10 cellular contexts compared by ENCODE assay signal in genomic region chr2:47357475-47357874, GRCh38. TPM values are rescaled to one million over a fixed set of nuclear protein-coding genes. Genes with fewer than 3 reads are reported as not detected.
DNase-seq lines count a peak whose midpoint lies in the region; FAIRE-seq and TF ChIP-seq lines count a peak whose summit lies in the region.
"Had no signal": no experiment of that assay in that cellular context is flagged by ENCODE, and none has a peak within 500 bp of the region (broad histone marks: within the 10 kb centered on the region; RNA-seq: fewer than 3 reads in every experiment).

No MANE protein-coding gene starts in this region.

- no peak overlapping the region for H3K9ac ChIP-seq in smooth muscle cell (ENCODE audit: low read depth)

- no peaks in the 10 kb centered on the region for H3K4me1 ChIP-seq in smooth muscle cell (ENCODE audit: low read depth)

- H4K20me1 ChIP-seq in smooth muscle cell (ENCODE audit: low read depth): no peaks in the 10 kb centered on the region

- no peak overlapping the region for H2AFZ ChIP-seq in smooth muscle cell (ENCODE audit: low read depth)

- no peaks in the 10 kb centered on the region for H3K4me1 Mint-ChIP-seq in activated T-helper 1 cell treated with anti-CD3 and anti-CD28 coated beads, Interleukin-12 subunit alpha, Interleukin-12 subunit beta, Interleukin-2, Interleukin-4 antibody, amounts not matched to agents 30 ng/mL and 10 ng/mL and 1 ng/mL, durations not matched to agents 14 hours and 24 hours and 36 hours (ENCODE audit: low read depth)

- H3K4me2 ChIP-seq in smooth muscle cell: peak overlapping the region; percentile 6

- in situ Hi-C loops in GM13977 (cut with MboI; ENCODE audit: low pct_unique_long_range_greater_than_20kb, low sequenced_read_pairs, unreplicated experiment): no loop called here

- no peaks in the 10 kb centered on the region for H3K36me3 ChIP-seq in smooth muscle cell (ENCODE audit: low read depth)

- WGBS in smooth muscle cell (ENCODE audit: low lambda C conversion rate): 19% methylated on average over 4 of the region's 4 CpGs

- no peaks in the 10 kb centered on the region for H3K9me3 Mint-ChIP-seq in activated T-helper 1 cell treated with anti-CD3 and anti-CD28 coated beads, Interleukin-12 subunit alpha, Interleukin-12 subunit beta, Interleukin-2, Interleukin-4 antibody, amounts not matched to agents 30 ng/mL and 10 ng/mL and 1 ng/mL, durations not matched to agents 14 hours and 24 hours and 36 hours

- peaks cover 8% of the 10 kb centered on the region for H3F3A ChIP-seq in smooth muscle cell (ENCODE audit: low read depth)

- intact Hi-C loops in activated T-helper 1 cell treated with anti-CD3 and anti-CD28 coated beads, Interleukin-12 subunit alpha, Interleukin-12 subunit beta, Interleukin-2, Interleukin-4 antibody, amounts not matched to agents 30 ng/mL and 10 ng/mL and 1 ng/mL, durations not matched to agents 14 hours and 24 hours and 36 hours (cut with micrococcal nuclease): no loop called here

- no peaks in the 10 kb centered on the region for H3K36me3 Mint-ChIP-seq in activated T-helper 1 cell treated with anti-CD3 and anti-CD28 coated beads, Interleukin-12 subunit alpha, Interleukin-12 subunit beta, Interleukin-2, Interleukin-4 antibody, amounts not matched to agents 30 ng/mL and 10 ng/mL and 1 ng/mL, durations not matched to agents 14 hours and 24 hours and 36 hours (ENCODE audit: low read depth)

- H3K27me3 Mint-ChIP-seq in activated T-helper 1 cell treated with anti-CD3 and anti-CD28 coated beads, Interleukin-12 subunit alpha, Interleukin-12 subunit beta, Interleukin-2, Interleukin-4 antibody, amounts not matched to agents 30 ng/mL and 10 ng/mL and 1 ng/mL, durations not matched to agents 14 hours and 24 hours and 36 hours (ENCODE audit: insufficient read depth): no peaks in the 10 kb centered on the region

- H3K27me3 ChIP-seq in smooth muscle cell (ENCODE audit: low read depth): no peaks in the 10 kb centered on the region

- H3K27ac Mint-ChIP-seq in activated T-helper 1 cell treated with anti-CD3 and anti-CD28 coated beads, Interleukin-12 subunit alpha, Interleukin-12 subunit beta, Interleukin-2, Interleukin-4 antibody, amounts not matched to agents 30 ng/mL and 10 ng/mL and 1 ng/mL, durations not matched to agents 14 hours and 24 hours and 36 hours: no peak overlapping the region

- DNase-seq in DMS 273 (lab: John Stamatoyannopoulos, UW; ENCODE audit: unreplicated experiment): peak; percentile 33
- no peak for DNase-seq in DMS 273 treated with DMSO at 0.1 percent for 48 hours (lab: John Stamatoyannopoulos, UW)
- DNase-seq in RCC 7860 (ENCODE audit: low spot score): peak; percentile 86
- peak; percentile 82 for DNase-seq in fibroblast of mammary gland (ENCODE audit: low read depth)
- DNase-seq in smooth muscle cell (lab: John Stamatoyannopoulos, UW; ENCODE audit: unreplicated experiment): no peak
- DNase-seq in activated T-helper 1 cell treated with anti-CD3 and anti-CD28 coated beads, Interleukin-12 subunit alpha, Interleukin-12 subunit beta, Interleukin-2, Interleukin-4 antibody, amounts not matched to agents 30 ng/mL and 10 ng/mL and 1 ng/mL, durations not matched to agents 14 hours and 24 hours and 36 hours (ENCODE audit: low spot score): no peak
- no peak for DNase-seq in cerebellar nuclear complex (lab: John Stamatoyannopoulos, UW)
- no peak for DNase-seq in GM13977 (ENCODE audit: low spot score)

- peak; percentile 91 for FAIRE-seq in RCC 7860 (lab: Jason Lieb, UNC)

- no peaks in the 10 kb centered on the region for H3K79me2 ChIP-seq in smooth muscle cell (ENCODE audit: low read depth)

- no peak overlapping the region for H3K4me3 Mint-ChIP-seq in activated T-helper 1 cell treated with anti-CD3 and anti-CD28 coated beads, Interleukin-12 subunit alpha, Interleukin-12 subunit beta, Interleukin-2, Interleukin-4 antibody, amounts not matched to agents 30 ng/mL and 10 ng/mL and 1 ng/mL, durations not matched to agents 14 hours and 24 hours and 36 hours

- no peak overlapping the region for H3K4me3 ChIP-seq in fibroblast of mammary gland (ENCODE audit: control insufficient read depth, low read depth, low read length)
- no peak overlapping the region for H3K4me3 ChIP-seq in smooth muscle cell
- H3K4me3 ChIP-seq: mucosa of descending colon had no signal

- H3K9me3 ChIP-seq in smooth muscle cell (replicated peaks; ENCODE audit: low read depth): no peaks in the 10 kb centered on the region
- H3K9me3 ChIP-seq: mucosa of descending colon had no signal

- TF ChIP-seq CTCF in fibroblast of mammary gland (conservative IDR thresholded peaks at IDR 0.05; ENCODE audit: control insufficient read depth, insufficient read depth, low read depth, low read length): no peak
- no peak for TF ChIP-seq CTCF in smooth muscle cell (IDR thresholded peaks at IDR 0.05; ENCODE audit: borderline replicate concordance, insufficient read depth, poor library complexity, severe bottlenecking)
- no peak for TF ChIP-seq CTCF in GM13977 (IDR thresholded peaks at IDR 0.05; ENCODE audit: extremely low read depth, insufficient read depth, missing control alignments)

- H3K27ac ChIP-seq in smooth muscle cell (ENCODE audit: low read depth): no peak overlapping the region
- H3K27ac ChIP-seq: 22Rv1 had no signal

RNA-seq across cellular contexts. Expression of gene EPCAM, which starts 11.6 kb away (rescaled TPM):
- 23.4 and 26.3 TPM in 2 replicates for total RNA-seq in smooth muscle cell
- polyA plus RNA-seq in smooth muscle cell: 6.6 and 60.1 TPM in 2 replicates
- 0.29 TPM in 1 of 2 replicates, not detected in the other for total RNA-seq in activated T-helper 1 cell treated with anti-CD3 and anti-CD28 coated beads, Interleukin-12 subunit alpha, Interleukin-12 subunit beta, Interleukin-2, Interleukin-4 antibody, amounts not matched to agents 30 ng/mL and 10 ng/mL and 1 ng/mL, durations not matched to agents 14 hours and 24 hours and 36 hours

RNA-seq across cellular contexts. Expression of gene MSH2, which starts 45.5 kb away (rescaled TPM):
- 31.6 and 35.6 TPM in 2 replicates for total RNA-seq in smooth muscle cell
- 18.5 and 21.3 TPM in 2 replicates for polyA plus RNA-seq in smooth muscle cell
- 73.3 TPM in 2 replicates for total RNA-seq in activated T-helper 1 cell treated with anti-CD3 and anti-CD28 coated beads, Interleukin-12 subunit alpha, Interleukin-12 subunit beta, Interleukin-2, Interleukin-4 antibody, amounts not matched to agents 30 ng/mL and 10 ng/mL and 1 ng/mL, durations not matched to agents 14 hours and 24 hours and 36 hours

Comparison
In these comparisons a context has a peak if more than half of its experiments do, and no peak if none do; other contexts are left out.
1. DNase-seq: peak in DMS 273 (single experiment), RCC 7860 (single experiment) and fibroblast of mammary gland (single experiment); none in DMS 273 treated with DMSO at 0.1 percent for 48 hours (single experiment), smooth muscle cell (single experiment), activated T-helper 1 cell treated with anti-CD3 and anti-CD28 coated beads, Interleukin-12 subunit alpha, Interleukin-12 subunit beta, Interleukin-2, Interleukin-4 antibody, amounts not matched to agents 30 ng/mL and 10 ng/mL and 1 ng/mL, durations not matched to agents 14 hours and 24 hours and 36 hours (single experiment), cerebellar nuclear complex (0 of 2) and GM13977 (single experiment).
2. RNA of gene EPCAM, which starts 11.6 kb away (total RNA-seq): 23.4 to 26.3 TPM in smooth muscle cell; 0.29 TPM in activated T-helper 1 cell treated with anti-CD3 and anti-CD28 coated beads, Interleukin-12 subunit alpha, Interleukin-12 subunit beta, Interleukin-2, Interleukin-4 antibody, amounts not matched to agents 30 ng/mL and 10 ng/mL and 1 ng/mL, durations not matched to agents 14 hours and 24 hours and 36 hours; every median in the first group is over 10 times any median in the second.